8 cellular contexts compared by ENCODE assay signal in genomic region chr7:151013728-151014497, GRCh38. TPM values are rescaled to one million over a fixed set of nuclear protein-coding genes. Genes with fewer than 3 reads are reported as not detected.
DNase-seq lines count a peak whose midpoint lies in the region; ATAC-seq, FAIRE-seq and TF ChIP-seq lines count a peak whose summit lies in the region.

No MANE protein-coding gene starts in this region.

- H3K4me3 ChIP-seq in Caco-2 (ENCODE audit: low read depth, low read length) (no peak overlapping the region), WI38 (ENCODE audit: low read depth, low read length) (0 out of 2 replicates have a peak overlapping the region, but pooled peaks have one; percentile 2), brain microvascular endothelial cell (ENCODE audit: low read depth, low read length) (peak overlapping the region; percentile 52), keratinocyte (ENCODE audit: control insufficient read depth in 2 of 3, extremely low read depth in 1 of 3, insufficient read depth in 2 of 3, low read depth in 1 of 3, low read length in 3 of 3) (peak overlapping the region in 1 of 3 experiments; percentile 26)

- TF ChIP-seq CTCF in Caco-2 (IDR thresholded peaks at IDR 0.05; ENCODE audit: insufficient read depth in 1 of 2, low read depth in 1 of 2, low read length in 1 of 2, severe bottlenecking in 1 of 2, unreplicated experiment in 1 of 2) (no peak), WI38 (IDR thresholded peaks at IDR 0.05; ENCODE audit: low read depth, low read length) (no peak), brain microvascular endothelial cell (IDR thresholded peaks at IDR 0.05; ENCODE audit: low read depth, low read length, missing control alignments) (peak; percentile 18), keratinocyte (optimal IDR thresholded peaks at IDR 0.05 in 1 of 3, IDR thresholded peaks at IDR 0.05 in 1 of 3, conservative IDR thresholded peaks at IDR 0.05 in 1 of 3; ENCODE audit: extremely low read depth in 1 of 3, insufficient read depth in 2 of 3, low read length in 3 of 3) (peak in 2 of 3 experiments; percentile 15 to 31)

- dilution Hi-C loops in keratinocyte (cut with MboI; ENCODE audit: extremely low pct_ligation_motif_present, low sequenced_read_pairs), result no loop called here

- no peaks in the 10 kb centered on the region for H4K20me1 ChIP-seq in keratinocyte (ENCODE audit: control insufficient read depth, extremely low read depth, insufficient read depth, low read length)

- no peaks in the 10 kb centered on the region for H3K27me3 Mint-ChIP-seq in Caco-2 (ENCODE audit: insufficient read depth, unreplicated experiment)

- no TSS peak for BruUV-seq in Caco-2 (replicated peaks; lab: Mats Ljungman, UMichigan)

- intact Hi-C loops in Caco-2 (cut with micrococcal nuclease; ENCODE audit: unreplicated experiment), result loop anchor here (1.0 to 5.0 kb wide), 2 partner anchors 14 to 98 kb away; partner anchors contain the start of gene ABCB8

- no peaks in the 10 kb centered on the region for H3K9me1 ChIP-seq in keratinocyte (ENCODE audit: control insufficient read depth, extremely low read depth, insufficient read depth, low read length)

- H3K4me1 ChIP-seq in Caco-2 (peaks cover 31% of the 10 kb centered on the region), keratinocyte (ENCODE audit: control insufficient read depth, extremely low read depth, insufficient read depth, low read length) (peaks cover 12% of the 10 kb centered on the region)

- H3K27ac ChIP-seq in brain microvascular endothelial cell, result no peak overlapping the region
- no peak overlapping the region for H3K27ac ChIP-seq in keratinocyte (ENCODE audit: control insufficient read depth, insufficient read depth, low read length)

- peak; percentile 50 for ATAC-seq in HG02943 (IDR thresholded peaks at IDR 0.05; ENCODE audit: low read depth, unreplicated experiment)

- H3K4me1 Mint-ChIP-seq in Caco-2 (ENCODE audit: low read depth, unreplicated experiment), result peaks cover 10% of the 10 kb centered on the region

- in situ Hi-C loops in brain microvascular endothelial cell (cut with HindIII; ENCODE audit: low pct_ligation_motif_present, low sequenced_read_pairs), result no loop called here

- H3K36me3 ChIP-seq in Caco-2 (ENCODE audit: control insufficient read depth, insufficient read depth, low read length), result no peaks in the 10 kb centered on the region
- no peaks in the 10 kb centered on the region for H3K36me3 ChIP-seq in brain microvascular endothelial cell (replicated peaks)
- H3K36me3 ChIP-seq in keratinocyte (ENCODE audit: control insufficient read depth in 2 of 2, extremely low read depth in 1 of 2, insufficient read depth in 2 of 2, low read length in 2 of 2), result no peaks in the 10 kb centered on the region

- DNase-seq in Caco-2 (peak in 1 of 2 experiments; percentile 64), brain microvascular endothelial cell (peak; percentile 79), keratinocyte (ENCODE audit: low read depth, low spot score) (no peak), UCSD-AML1 (lab: John Stamatoyannopoulos, UW; ENCODE audit: unreplicated experiment) (no peak), NCI-H2029 treated with DMSO at 0.1 percent for 48 hours (lab: John Stamatoyannopoulos, UW) (no peak)
- peak; percentile 80 for DNase-seq in stimulated activated CD4-positive, alpha-beta T cell treated with anti-CD3 and anti-CD28 coated beads, Interleukin-4, amount 100 ng/mL, for 1 hour

- POLR2A ChIA-PET in Caco-2 (lab: Charles Lee), result no interaction called here

- H3K9ac ChIP-seq in keratinocyte (ENCODE audit: control insufficient read depth, extremely low read depth, insufficient read depth, low read length), result peak overlapping the region; percentile 9

- H3K27me3 ChIP-seq in Caco-2 (replicated peaks; ENCODE audit: control insufficient read depth, insufficient read depth, low read length), result no peaks in the 10 kb centered on the region
- peaks cover 14% of the 10 kb centered on the region for H3K27me3 ChIP-seq in brain microvascular endothelial cell (replicated peaks)
- peaks cover 53% of the 10 kb centered on the region for H3K27me3 ChIP-seq in keratinocyte (ENCODE audit: control insufficient read depth, extremely low read depth, insufficient read depth, low read length)

- CTCF ChIA-PET in Caco-2 (lab: Charles Lee), result interaction anchor here (1.0 kb wide), 1 partner anchor 49 kb away, joined by 6 read pairs; no protein-coding TSS in a partner anchor

- H3K36me3 Mint-ChIP-seq in Caco-2 (ENCODE audit: insufficient read depth, unreplicated experiment), result no peaks in the 10 kb centered on the region

- no peaks in the 10 kb centered on the region for H3K79me2 ChIP-seq in keratinocyte (ENCODE audit: control insufficient read depth, insufficient read depth, low read length)

- FAIRE-seq in keratinocyte (lab: Jason Lieb, UNC), result no peak

- peak overlapping the region; percentile 66 for H3K27ac Mint-ChIP-seq in Caco-2 (ENCODE audit: unreplicated experiment)

- H2AFZ ChIP-seq in keratinocyte (ENCODE audit: control insufficient read depth, low read length), result peak overlapping the region; percentile 54

- no peaks in the 10 kb centered on the region for H3K9me3 ChIP-seq in Caco-2
- no peaks in the 10 kb centered on the region for H3K9me3 ChIP-seq in keratinocyte (ENCODE audit: control insufficient read depth, low read depth, low read length)

- H3K4me2 ChIP-seq in keratinocyte (ENCODE audit: control insufficient read depth, extremely low read depth, insufficient read depth, low read depth, low read length), result peak overlapping the region; percentile 70

- H3K9me3 Mint-ChIP-seq in Caco-2 (ENCODE audit: unreplicated experiment), result no peaks in the 10 kb centered on the region

- peak overlapping the region; percentile 61 for H3K4me3 Mint-ChIP-seq in Caco-2 (ENCODE audit: unreplicated experiment)

RNA-seq across cellular contexts. Expression of gene ATG9B, which starts 10.4 kb away (rescaled TPM):
- 4.3 and 4.8 TPM in 2 replicates for total RNA-seq in Caco-2 (2022)
- 0.12 to 0.21 TPM (median 0.19 TPM) in 3 replicates for polyA plus RNA-seq in keratinocyte
- polyA plus RNA-seq in keratinocyte (2011; ENCODE audit: low read depth), result 3.7 TPM
- not detected in 2 replicates for polyA plus RNA-seq in keratinocyte (2011; cell fraction: cytosol; rRNA removed)
- 3.6 TPM in 2 replicates for polyA plus RNA-seq in keratinocyte (2011; cell fraction: nucleus; rRNA removed)
- polyA plus RNA-seq in keratinocyte (2012; ENCODE audit: low replicate concordance), result 0.31 and 7.2 TPM in 2 replicates
- 0.07 to 0.33 TPM (median 0.16 TPM) in 3 replicates for polyA minus RNA-seq in keratinocyte
- polyA minus RNA-seq in keratinocyte (2011; cell fraction: cytosol; rRNA and poly(A)+ RNA removed), result not detected
- 0.39 and 1.5 TPM in 2 replicates for polyA minus RNA-seq in keratinocyte (2011; cell fraction: nucleus; rRNA and poly(A)+ RNA removed)

RNA-seq across cellular contexts. Expression of gene ABCB8, which starts 14.3 kb away (rescaled TPM):
- total RNA-seq in Caco-2 (2022), result 30.1 and 30.8 TPM in 2 replicates
- 15.5 to 25.2 TPM (median 24.6 TPM) in 3 replicates for polyA plus RNA-seq in keratinocyte
- 10.5 TPM for polyA plus RNA-seq in keratinocyte (2011; ENCODE audit: low read depth)
- polyA plus RNA-seq in keratinocyte (2011; cell fraction: cytosol; rRNA removed), result 8.6 and 14.7 TPM in 2 replicates
- 63.6 and 85.0 TPM in 2 replicates for polyA plus RNA-seq in keratinocyte (2011; cell fraction: nucleus; rRNA removed)
- polyA plus RNA-seq in keratinocyte (2012; ENCODE audit: low replicate concordance), result 15.1 and 33.6 TPM in 2 replicates
- 32.7 to 66.4 TPM (median 43.0 TPM) in 3 replicates for polyA minus RNA-seq in keratinocyte
- 34.1 TPM for polyA minus RNA-seq in keratinocyte (2011; cell fraction: cytosol; rRNA and poly(A)+ RNA removed)
- 80.3 and 82.8 TPM in 2 replicates for polyA minus RNA-seq in keratinocyte (2011; cell fraction: nucleus; rRNA and poly(A)+ RNA removed)

RNA-seq across cellular contexts. Expression of gene NOS3, which starts 23.1 kb away (rescaled TPM):
- 1.1 TPM in 1 of 2 replicates, not detected in the other for total RNA-seq in Caco-2 (2022)
- 0.77 to 1.2 TPM (median 0.95 TPM) in 3 replicates for polyA plus RNA-seq in keratinocyte
- 0.56 TPM for polyA plus RNA-seq in keratinocyte (2011; ENCODE audit: low read depth)
- 0.29 and 2.5 TPM in 2 replicates for polyA plus RNA-seq in keratinocyte (2011; cell fraction: cytosol; rRNA removed)
- polyA plus RNA-seq in keratinocyte (2011; cell fraction: nucleus; rRNA removed), result 0.25 and 0.93 TPM in 2 replicates
- polyA plus RNA-seq in keratinocyte (2012; ENCODE audit: low replicate concordance), result 0.69 and 2.3 TPM in 2 replicates
- polyA minus RNA-seq in keratinocyte, result 0.30 to 1.0 TPM (median 0.86 TPM) in 3 replicates
- 4.2 TPM for polyA minus RNA-seq in keratinocyte (2011; cell fraction: cytosol; rRNA and poly(A)+ RNA removed)
- 0.84 TPM in 1 of 2 replicates, not detected in the other for polyA minus RNA-seq in keratinocyte (2011; cell fraction: nucleus; rRNA and poly(A)+ RNA removed)

RNA-seq across cellular contexts. Expression of gene ASIC3, which starts 34.4 kb away (rescaled TPM):
- total RNA-seq in Caco-2 (2022), result 0.70 and 1.1 TPM in 2 replicates
- 0.24 to 0.97 TPM (median 0.35 TPM) in 3 replicates for polyA plus RNA-seq in keratinocyte
- polyA plus RNA-seq in keratinocyte (2011; ENCODE audit: low read depth), result 0.69 TPM
- polyA plus RNA-seq in keratinocyte (2011; cell fraction: cytosol; rRNA removed), result 0.29 and 0.60 TPM in 2 replicates
- polyA plus RNA-seq in keratinocyte (2011; cell fraction: nucleus; rRNA removed), result 6.0 and 9.8 TPM in 2 replicates
- polyA plus RNA-seq in keratinocyte (2012; ENCODE audit: low replicate concordance), result 0.92 and 4.3 TPM in 2 replicates
- 0.79 to 1.2 TPM in 2 of 3 replicates, not detected in the other for polyA minus RNA-seq in keratinocyte
- polyA minus RNA-seq in keratinocyte (2011; cell fraction: cytosol; rRNA and poly(A)+ RNA removed), result not detected
- polyA minus RNA-seq in keratinocyte (2011; cell fraction: nucleus; rRNA and poly(A)+ RNA removed), result 2.3 and 4.3 TPM in 2 replicates

RNA-seq across cellular contexts. Expression of gene KCNH2, which starts 35.8 kb away (rescaled TPM):
- 0.60 and 0.66 TPM in 2 replicates for total RNA-seq in Caco-2 (2022)
- 0.03 TPM in 1 of 3 replicates, not detected in the others for polyA plus RNA-seq in keratinocyte
- polyA plus RNA-seq in keratinocyte (2011; ENCODE audit: low read depth), result not detected
- not detected in 2 replicates for polyA plus RNA-seq in keratinocyte (2011; cell fraction: cytosol; rRNA removed)
- polyA plus RNA-seq in keratinocyte (2011; cell fraction: nucleus; rRNA removed), result not detected in 2 replicates
- not detected in 2 replicates for polyA plus RNA-seq in keratinocyte (2012; ENCODE audit: low replicate concordance)
- polyA minus RNA-seq in keratinocyte, result 0.06 to 0.10 TPM in 2 of 3 replicates, not detected in the other
- not detected for polyA minus RNA-seq in keratinocyte (2011; cell fraction: cytosol; rRNA and poly(A)+ RNA removed)
- not detected in 2 replicates for polyA minus RNA-seq in keratinocyte (2011; cell fraction: nucleus; rRNA and poly(A)+ RNA removed)

Comparison
In these comparisons a context has a peak if more than half of its experiments do, and no peak if none do; other contexts are left out.
1. DNase-seq: peak in brain microvascular endothelial cell (single experiment) and stimulated activated CD4-positive, alpha-beta T cell treated with anti-CD3 and anti-CD28 coated beads, Interleukin-4, amount 100 ng/mL, for 1 hour (single experiment); none in keratinocyte (single experiment), UCSD-AML1 (single experiment) and NCI-H2029 treated with DMSO at 0.1 percent for 48 hours (single experiment).
2. CTCF ChIP-seq: peak in brain microvascular endothelial cell (single experiment) and keratinocyte (2 of 3); none in Caco-2 (0 of 2) and WI38 (single experiment).